ENCODE assay signal across 16 cellular contexts in the genomic region with DNA sequence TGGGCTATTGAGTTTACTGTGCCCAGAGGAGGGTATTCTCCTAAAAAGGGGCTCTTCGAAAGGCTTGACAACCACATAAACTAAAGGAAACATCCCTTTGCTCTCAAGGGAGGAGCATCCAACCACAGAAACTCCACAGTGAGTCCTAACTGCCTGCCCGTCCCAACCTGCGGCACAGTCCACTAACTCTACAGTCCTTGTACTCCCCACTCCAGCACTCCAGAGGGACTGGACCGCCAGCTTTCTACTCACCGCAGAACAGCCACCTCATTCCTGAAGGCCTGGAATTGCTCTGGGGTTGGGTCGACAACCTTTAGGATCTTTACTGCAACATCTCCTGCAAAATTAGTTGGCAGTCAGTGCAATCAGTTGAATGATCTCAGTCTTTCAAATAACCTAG. TPM values are rescaled to one million over a fixed set of nuclear protein-coding genes. Genes with fewer than 3 reads are reported as not detected.
DNase-seq lines count a peak whose midpoint lies in the region; ATAC-seq and TF ChIP-seq lines count a peak whose summit lies in the region.
"Had no signal": no experiment of that assay in that cellular context is flagged by ENCODE, and none has a peak within 500 bp of the region (broad histone marks: within the 10 kb centered on the region; RNA-seq: fewer than 3 reads in every experiment).

No MANE protein-coding gene starts in this region.

- intact Hi-C loops in activated CD4-positive, alpha-beta T cell treated with anti-CD3 and anti-CD28 coated beads for 36 hours (cut with DNase I, micrococcal nuclease): no loop called here
- intact Hi-C loops in Right ventricle myocardium superior (cut with DNase I): no loop called here

- H3K4me1 ChIP-seq in right atrium auricular region: peaks cover 0 to 18% of the 10 kb centered on the region in 2 donors
- H3K4me1 ChIP-seq: Caco-2 had no signal

- peaks cover 80% of the 10 kb centered on the region for H3K36me3 ChIP-seq in right atrium auricular region

- CTCF ChIA-PET in activated CD4-positive, alpha-beta T cell treated with anti-CD3 and anti-CD28 coated beads for 36 hours (lab: Charles Lee): no interaction called here
- CTCF ChIA-PET in GM10248 (lab: Yijun Ruan, JAX): interaction anchor here (2.3 kb wide), 1 partner anchor 14 kb away, joined by 6 read pairs; no protein-coding TSS in a partner anchor

- no peaks in the 10 kb centered on the region for H3K27me3 ChIP-seq in right atrium auricular region

- H3K9me3 ChIP-seq in right atrium auricular region: no peaks in the 10 kb centered on the region
- H3K9me3 ChIP-seq: Caco-2 had no signal

- no peak overlapping the region for H3K4me3 Mint-ChIP-seq in activated CD4-positive, alpha-beta T cell treated with anti-CD3 and anti-CD28 coated beads for 36 hours
- peak overlapping the region; percentile 62 for H3K4me3 Mint-ChIP-seq in endothelial cell (ENCODE audit: unreplicated experiment)

- POLR2A ChIA-PET in activated CD4-positive, alpha-beta T cell treated with anti-CD3 and anti-CD28 coated beads for 36 hours (lab: Charles Lee): no interaction called here
- POLR2A ChIA-PET in GM10248 (lab: Yijun Ruan, JAX): no interaction called here

- no peak for ATAC-seq in activated CD4-positive, alpha-beta T cell treated with anti-CD3 and anti-CD28 coated beads for 36 hours
- ATAC-seq in Right ventricle myocardium superior (ENCODE audit: poor library complexity): no peak
- no peak for ATAC-seq in HG03039 (IDR thresholded peaks at IDR 0.05; ENCODE audit: unreplicated experiment)
- no peak for ATAC-seq in GM21576 (IDR thresholded peaks at IDR 0.05; ENCODE audit: unreplicated experiment)
- ATAC-seq: Panc1 had no signal

- no peaks in the 10 kb centered on the region for H3K9me3 Mint-ChIP-seq in activated CD4-positive, alpha-beta T cell treated with anti-CD3 and anti-CD28 coated beads for 36 hours (ENCODE audit: low read depth)
- no peaks in the 10 kb centered on the region for H3K9me3 Mint-ChIP-seq in endothelial cell (ENCODE audit: unreplicated experiment)

- no peak overlapping the region for H3K4me3 ChIP-seq in right atrium auricular region

- H3K27ac ChIP-seq in right atrium auricular region: peak overlapping the region; percentile 46 to 82
- H3K27ac ChIP-seq: 22Rv1 had no signal

- peaks cover 41% of the 10 kb centered on the region for H3K36me3 Mint-ChIP-seq in activated CD4-positive, alpha-beta T cell treated with anti-CD3 and anti-CD28 coated beads for 36 hours (ENCODE audit: low read depth)
- peaks cover 47% of the 10 kb centered on the region for H3K36me3 Mint-ChIP-seq in endothelial cell (ENCODE audit: low read depth, unreplicated experiment)

- H3K4me1 Mint-ChIP-seq in activated CD4-positive, alpha-beta T cell treated with anti-CD3 and anti-CD28 coated beads for 36 hours: no peaks in the 10 kb centered on the region
- H3K4me1 Mint-ChIP-seq in endothelial cell (ENCODE audit: unreplicated experiment): no peaks in the 10 kb centered on the region

- peak overlapping the region; percentile 47 for H3K27ac Mint-ChIP-seq in activated CD4-positive, alpha-beta T cell treated with anti-CD3 and anti-CD28 coated beads for 36 hours
- no peak overlapping the region for H3K27ac Mint-ChIP-seq in endothelial cell (ENCODE audit: unreplicated experiment)

- no peak for DNase-seq in activated CD4-positive, alpha-beta T cell treated with anti-CD3 and anti-CD28 coated beads for 36 hours
- no peak for DNase-seq in activated CD4-positive, alpha-beta T cell treated with anti-CD3 and anti-CD28 coated beads, Interleukin-2, amount 50 U/mL, for 4 hours
- DNase-seq in right atrium auricular region (ENCODE audit: low spot score): no peak
- no peak for DNase-seq in Right ventricle myocardium superior
- no peak for DNase-seq in endothelial cell (ENCODE audit: low spot score)
- DNase-seq in GM10248 (ENCODE audit: extremely low spot score): no peak
- DNase-seq: C1 segment of cervical spinal cord, Caco-2, Karpas-422, NCI-H1930, NCI-H510A, SHP77 had no signal

- no peaks in the 10 kb centered on the region for H3K27me3 Mint-ChIP-seq in activated CD4-positive, alpha-beta T cell treated with anti-CD3 and anti-CD28 coated beads for 36 hours
- H3K27me3 Mint-ChIP-seq in endothelial cell (ENCODE audit: unreplicated experiment): peaks cover 10% of the 10 kb centered on the region

- no peak for TF ChIP-seq CTCF in right atrium auricular region (IDR thresholded peaks at IDR 0.05)
- TF ChIP-seq CTCF in endothelial cell (IDR thresholded peaks at IDR 0.05; ENCODE audit: unreplicated experiment): no peak
- no peak for TF ChIP-seq CTCF in GM10248 (IDR thresholded peaks at IDR 0.05; ENCODE audit: control extremely low read depth, extremely low read depth, low read depth, missing control alignments)

RNA-seq across cellular contexts. Expression of gene MKRN2, which starts 34.6 kb away (rescaled TPM):
- 10 to 100 TPM; 21.5 to 24.9 TPM for total RNA-seq in activated CD4-positive, alpha-beta T cell treated with anti-CD3 and anti-CD28 coated beads for 36 hours
- total RNA-seq in right atrium auricular region (10 to 100 TPM; 24.7 to 30.5 TPM), Right ventricle myocardium superior (27.7 TPM), endothelial cell (ENCODE audit: unreplicated experiment) (22.0 TPM)

RNA-seq across cellular contexts. Expression of gene MKRN2OS, which starts 46.2 kb away (rescaled TPM):
- not detected for total RNA-seq in activated CD4-positive, alpha-beta T cell treated with anti-CD3 and anti-CD28 coated beads for 36 hours
- not detected for total RNA-seq in right atrium auricular region
- not detected for total RNA-seq in Right ventricle myocardium superior
- not detected for total RNA-seq in endothelial cell (ENCODE audit: unreplicated experiment)
